Comparison of ENCODE assay signal across 14 cellular contexts in genomic region chr3:194587438-194587931, GRCh38. TPM values are rescaled to one million over a fixed set of nuclear protein-coding genes. Genes with fewer than 3 reads are reported as not detected.
DNase-seq lines count a peak whose midpoint lies in the region; ATAC-seq and TF ChIP-seq lines count a peak whose summit lies in the region.
"Had no signal": no experiment of that assay in that cellular context is flagged by ENCODE, and none has a peak within 500 bp of the region (broad histone marks: within the 10 kb centered on the region; RNA-seq: fewer than 3 reads in every experiment).

No MANE protein-coding gene starts in this region.

- no peaks in the 10 kb centered on the region for H3K9me3 ChIP-seq in IMR-90 (ENCODE audit: control insufficient read depth, insufficient read depth, low read length)
- no peaks in the 10 kb centered on the region for H3K9me3 ChIP-seq in left lung

- 0 out of 2 replicates have a peak overlapping the region, but pooled peaks have one; percentile 18 for H3K4ac ChIP-seq in IMR-90 (ENCODE audit: low read depth, low read length)

- H3K4me1 ChIP-seq in IMR-90 (ENCODE audit: control insufficient read depth, insufficient read depth, low read length) (peaks cover 2% of the 10 kb centered on the region), left lung (peaks cover 9 to 39% of the 10 kb centered on the region in 2 donors)

- no peaks in the 10 kb centered on the region for H3K27me3 Mint-ChIP-seq in dendritic cell treated with granulocyte-macrophage colony-stimulating factor and Interleukin-4, amounts not matched to agents 40 ng/mL and 50 ng/mL, for 4 days
- H3K27me3 Mint-ChIP-seq: activated CD8-positive, alpha-beta T cell treated with anti-CD3 and anti-CD28 coated beads for 36 hours had no signal

- no peak for TF ChIP-seq POLR2A in IMR-90 (IDR thresholded peaks at IDR 0.05; ENCODE audit: low read depth, low read length)

- CTCF ChIA-PET in IMR-90 (lab: Yijun Ruan, JAX): interaction anchor here (1.0 to 1.2 kb wide), 2 partner anchors 115 to 807 kb away, joined by 3 to 4 read pairs; no protein-coding TSS in a partner anchor

- BruUV-seq in IMR-90 (replicated peaks; lab: Mats Ljungman, UMichigan): no TSS peak

- peak overlapping the region; percentile 51; the same call in 1 of the 3 replicates for H2BK15ac ChIP-seq in IMR-90 (ENCODE audit: low read depth, low read length)

- no peak overlapping the region for H3K14ac ChIP-seq in IMR-90 (replicated peaks; ENCODE audit: low read depth, low read length)

- ATAC-seq in IMR-90 (ENCODE audit: low read depth) (no peak), left lung (peak; percentile 8), GM18520 (IDR thresholded peaks at IDR 0.05; ENCODE audit: unreplicated experiment) (no peak), sciatic nerve (no peak)
- ATAC-seq: activated CD8-positive, alpha-beta T cell treated with anti-CD3 and anti-CD28 coated beads for 36 hours; GM12878 had no signal

- H3K36me3 Mint-ChIP-seq in dendritic cell treated with granulocyte-macrophage colony-stimulating factor and Interleukin-4, amounts not matched to agents 40 ng/mL and 50 ng/mL, for 4 days (ENCODE audit: low read depth): peaks cover 9% of the 10 kb centered on the region

- H3K4me3 ChIP-seq in IMR-90 (ENCODE audit: insufficient read depth, low read depth, low read length) (no peak overlapping the region), left lung (no peak overlapping the region)
- H3K4me3 ChIP-seq: GM12878 had no signal

- peak overlapping the region; percentile 58; the same call in 1 of the 2 replicates for H4K5ac ChIP-seq in IMR-90 (ENCODE audit: low read depth, low read length)

- peak overlapping the region; percentile 51; the same call in 1 of the 2 replicates for H2BK120ac ChIP-seq in IMR-90 (ENCODE audit: low read depth, low read length)

- no peak overlapping the region for H3K4me2 ChIP-seq in IMR-90 (ENCODE audit: low read depth, low read length)
- H3K4me2 ChIP-seq: KMS-11 had no signal

- no peak for TF ChIP-seq CTCF in IMR-90 (conservative IDR thresholded peaks at IDR 0.05; ENCODE audit: low read depth, low read length)
- no peak for TF ChIP-seq CTCF in left lung (IDR thresholded peaks at IDR 0.05)

- H2AFZ ChIP-seq in IMR-90 (replicated peaks; ENCODE audit: low read length, poor library complexity): no peak overlapping the region

- 93% methylated on average over 3 of the region's 14 CpGs; no CpG with 5 or more reads in 1 of the 2 experiments for WGBS in IMR-90 (ENCODE audit: extremely low coverage in 2 of 2, insufficient read length in 1 of 2), 2 experiments

- dilution Hi-C loops in IMR-90 (cut with HindIII; ENCODE audit: low sequenced_read_pairs, unreplicated experiment): no loop called here

- H3K18ac ChIP-seq in IMR-90 (ENCODE audit: low read depth, low read length): no peak overlapping the region; the same call in 1 of the 2 replicates

- peaks cover 16% of the 10 kb centered on the region for H3K36me3 ChIP-seq in IMR-90 (ENCODE audit: control insufficient read depth, insufficient read depth, low read length)
- peaks cover 0 to 9% of the 10 kb centered on the region in 2 donors for H3K36me3 ChIP-seq in left lung

- H3K56ac ChIP-seq in IMR-90 (ENCODE audit: extremely low read depth, insufficient read depth, low read length): no peak overlapping the region

- no peak for TF ChIP-seq RAD21 in IMR-90 (IDR thresholded peaks at IDR 0.05; ENCODE audit: low read length)

- H2BK20ac ChIP-seq in IMR-90 (ENCODE audit: low read depth, low read length): no peak overlapping the region

- no peak overlapping the region for H2AK9ac ChIP-seq in IMR-90 (replicated peaks; ENCODE audit: low read depth, low read length, poor library complexity)

- peak overlapping the region; percentile 83 for H2BK5ac ChIP-seq in IMR-90 (ENCODE audit: low read depth, low read length, poor library complexity, severe bottlenecking)

- H3K4me1 Mint-ChIP-seq in dendritic cell treated with granulocyte-macrophage colony-stimulating factor and Interleukin-4, amounts not matched to agents 40 ng/mL and 50 ng/mL, for 4 days (ENCODE audit: low read depth): peaks cover 43% of the 10 kb centered on the region

- no peak overlapping the region; the same call in 1 of the 2 replicates for H3K9ac ChIP-seq in IMR-90 (ENCODE audit: low read depth, low read length)
- H3K9ac ChIP-seq: KMS-11 had no signal

- no peak overlapping the region for H3K23ac ChIP-seq in IMR-90 (ENCODE audit: low read depth, low read length)

- POLR2A ChIA-PET in IMR-90 (lab: Charles Lee; ENCODE audit: unreplicated experiment): no interaction called here

- no peaks in the 10 kb centered on the region for H3K9me3 Mint-ChIP-seq in dendritic cell treated with granulocyte-macrophage colony-stimulating factor and Interleukin-4, amounts not matched to agents 40 ng/mL and 50 ng/mL, for 4 days

- H4K20me1 ChIP-seq in IMR-90 (ENCODE audit: insufficient read depth, low read length): no peaks in the 10 kb centered on the region

- peak overlapping the region; percentile 52 for H2AK5ac ChIP-seq in IMR-90 (ENCODE audit: low read depth, low read length)

- DNase-seq in IMR-90: peak; percentile 70
- DNase-seq in left lung: peak; percentile 73 to 87
- DNase-seq in NCI-H82 treated with DMSO at 0.1 percent for 48 hours (lab: John Stamatoyannopoulos, UW; ENCODE audit: unreplicated experiment): no peak
- no peak for DNase-seq in NCI-H510A (lab: John Stamatoyannopoulos, UW)
- DNase-seq in sciatic nerve (ENCODE audit: low spot score): no peak
- DNase-seq: activated CD8-positive, alpha-beta T cell treated with anti-CD3 and anti-CD28 coated beads for 36 hours; activated naive CD4-positive, alpha-beta T cell treated with anti-CD3 and anti-CD28 coated beads for 36 hours; effector memory CD4-positive, alpha-beta T cell; T-helper 2 cell had no signal

- H3K9me1 ChIP-seq in IMR-90 (ENCODE audit: insufficient read depth, low read length): peaks cover 30% of the 10 kb centered on the region

- H4K8ac ChIP-seq in IMR-90 (ENCODE audit: low read depth in 2 of 2, low read length in 2 of 2): peak overlapping the region in 1 of 2 experiments; percentile 57; a peak in 1 of 4 replicates

- H3K79me1 ChIP-seq in IMR-90 (ENCODE audit: low read depth in 1 of 2, low read length in 2 of 2): peaks cover 24 to 65% of the 10 kb centered on the region in 2 experiments

- H3K27me3 ChIP-seq in IMR-90 (ENCODE audit: control insufficient read depth, insufficient read depth, low read length) (no peaks in the 10 kb centered on the region), left lung (no peaks in the 10 kb centered on the region)

- intact Hi-C loops in IMR-90 (cut with micrococcal nuclease): no loop called here
- intact Hi-C loops in dendritic cell treated with granulocyte-macrophage colony-stimulating factor and Interleukin-4, amounts not matched to agents 40 ng/mL and 50 ng/mL, for 4 days (cut with micrococcal nuclease): no loop called here
- intact Hi-C loops in left lung (cut with DNase I): no loop called here
- intact Hi-C loops in sciatic nerve (cut with DNase I): loop anchor here (10.0 kb wide), 1 partner anchor 103 kb away; the partner anchor contains the start of gene ATP13A3

- H4K91ac ChIP-seq in IMR-90 (ENCODE audit: insufficient read depth, low read depth, low read length): no peak overlapping the region; the same call in 1 of the 2 replicates

- H3K4me3 Mint-ChIP-seq in dendritic cell treated with granulocyte-macrophage colony-stimulating factor and Interleukin-4, amounts not matched to agents 40 ng/mL and 50 ng/mL, for 4 days: peak overlapping the region; percentile 32
- H3K4me3 Mint-ChIP-seq: activated CD8-positive, alpha-beta T cell treated with anti-CD3 and anti-CD28 coated beads for 36 hours; activated naive CD4-positive, alpha-beta T cell treated with anti-CD3 and anti-CD28 coated beads for 36 hours had no signal

- peak overlapping the region; percentile 88 for H3K27ac Mint-ChIP-seq in dendritic cell treated with granulocyte-macrophage colony-stimulating factor and Interleukin-4, amounts not matched to agents 40 ng/mL and 50 ng/mL, for 4 days
- H3K27ac Mint-ChIP-seq: activated CD8-positive, alpha-beta T cell treated with anti-CD3 and anti-CD28 coated beads for 36 hours; activated naive CD4-positive, alpha-beta T cell treated with anti-CD3 and anti-CD28 coated beads for 36 hours had no signal

- peak overlapping the region; percentile 10; the same call in 1 of the 2 replicates for H3K27ac ChIP-seq in IMR-90 (ENCODE audit: insufficient read depth, low read length)
- peak overlapping the region in 1 of 2 donors; percentile 74 for H3K27ac ChIP-seq in left lung
- peak overlapping the region; percentile 63 for H3K27ac ChIP-seq in temporal lobe (ENCODE audit: low read depth, low read length)
- H3K27ac ChIP-seq: KMS-11 had no signal

- in situ Hi-C loops in IMR-90 (cut with MboI; ENCODE audit: low sequenced_read_pairs): loop anchor here (5.0 kb wide), 1 partner anchor 105 kb away; no protein-coding TSS in a partner anchor

TF ChIP-seq in IMR-90, 13 proteins besides CTCF, POLR2A, EP300 and RAD21:
- TF ChIP-seq BHLHE40 (IDR thresholded peaks at IDR 0.05; ENCODE audit: low read depth, low read length) (peak; percentile 47; the same call in 1 of the 2 replicates), CHD1 (IDR thresholded peaks at IDR 0.05; ENCODE audit: low read depth, low read length) (no peak)

RNA-seq across cellular contexts. Expression of gene TMEM44, which starts 45.7 kb away (rescaled TPM):
- 7.8 and 9.7 TPM in 2 replicates for total RNA-seq in IMR-90 (2012; rRNA removed)
- polyA plus RNA-seq in IMR-90 (2012; rRNA removed): 22.4 and 24.2 TPM in 2 replicates
- 13.9 and 18.1 TPM in 2 replicates for polyA plus RNA-seq in IMR-90 (2012; cell fraction: cytosol; rRNA removed)
- 104 and 111 TPM in 2 replicates for polyA plus RNA-seq in IMR-90 (2012; cell fraction: nucleus; rRNA removed; ENCODE audit: low replicate concordance)
- total RNA-seq in left lung: 10 to 100 TPM; 13.4 to 20.6 TPM
- total RNA-seq in temporal lobe: 33.9 TPM
- 29.9 TPM for total RNA-seq in sciatic nerve

Comparison
In these comparisons a context has a peak if more than half of its experiments do, and no peak if none do; other contexts are left out.
1. DNase-seq: peak in IMR-90 (single experiment) and left lung (2 of 2); none in NCI-H82 treated with DMSO at 0.1 percent for 48 hours (single experiment), NCI-H510A (single experiment) and sciatic nerve (single experiment).